13 cellular contexts compared by ENCODE assay signal in the genomic region with DNA sequence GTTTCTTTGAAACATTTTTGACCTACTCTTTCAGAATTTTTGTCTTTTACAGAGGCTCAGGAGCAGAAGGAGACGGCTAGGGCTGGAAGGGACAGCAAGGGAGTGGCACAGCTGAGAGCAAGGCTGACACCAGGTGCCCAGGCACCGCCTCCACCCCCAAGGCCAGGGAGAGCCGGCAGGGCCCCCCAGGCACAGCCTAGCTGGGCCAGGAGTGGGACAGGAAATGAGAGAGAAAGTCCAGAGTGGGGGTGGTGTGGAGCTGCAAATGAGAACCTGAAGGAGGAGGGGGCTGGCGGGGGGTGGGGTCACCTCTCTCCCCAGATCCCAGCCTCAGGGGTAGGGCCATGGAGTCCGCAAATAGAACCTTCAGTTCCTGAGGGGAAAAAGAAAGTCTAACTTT.
"Had no signal": no experiment of that assay in that cellular context is flagged by ENCODE, and none has a peak within 500 bp of the region (broad histone marks: within the 10 kb centered on the region; RNA-seq: fewer than 3 reads in every experiment).

No MANE protein-coding gene starts in this region.

- DNase-seq: activated CD4-positive, alpha-beta T cell treated with anti-CD3 and anti-CD28 coated beads, Interleukin-2, amount 50 U/mL, for 1 hour; activated naive CD8-positive, alpha-beta T cell treated with anti-CD3 and anti-CD28 coated beads for 36 hours; aorta; foreskin keratinocyte; head of caudate nucleus; left ventricle myocardium inferior; posterior cingulate gyrus; T-helper 17 cell; transverse colon had no signal

- H3K27ac Mint-ChIP-seq: activated naive CD8-positive, alpha-beta T cell treated with anti-CD3 and anti-CD28 coated beads for 36 hours; T-helper 17 cell had no signal

- H3K36me3 Mint-ChIP-seq: activated naive CD8-positive, alpha-beta T cell treated with anti-CD3 and anti-CD28 coated beads for 36 hours had no signal

- H3K4me1 Mint-ChIP-seq: activated naive CD8-positive, alpha-beta T cell treated with anti-CD3 and anti-CD28 coated beads for 36 hours had no signal

- FAIRE-seq: bronchial epithelial cell, endothelial cell of umbilical vein, keratinocyte, TTC549 had no signal

- H3K9me3 Mint-ChIP-seq: activated naive CD8-positive, alpha-beta T cell treated with anti-CD3 and anti-CD28 coated beads for 36 hours had no signal

- H3K4me3 Mint-ChIP-seq: activated naive CD8-positive, alpha-beta T cell treated with anti-CD3 and anti-CD28 coated beads for 36 hours; T-helper 17 cell had no signal

- H3K27me3 Mint-ChIP-seq: activated naive CD8-positive, alpha-beta T cell treated with anti-CD3 and anti-CD28 coated beads for 36 hours had no signal
